Comparison of ENCODE assay signal across 19 cellular contexts in genomic region chr1:201734776-201735175, GRCh38.
"Had no signal": no experiment of that assay in that cellular context is flagged by ENCODE, and none has a peak within 500 bp of the region (broad histone marks: within the 10 kb centered on the region; RNA-seq: fewer than 3 reads in every experiment).

No MANE protein-coding gene starts in this region.

- H3K36me3 Mint-ChIP-seq: activated naive CD4-positive, alpha-beta T cell treated with anti-CD3 and anti-CD28 coated beads, Interleukin-2, amount 50 U/mL, for 24 hours; stimulated activated naive B cell treated with anti-CD40 and anti-IgM and Interleukin-4, amounts not matched to agents 10 μg/mL and 1 μg/mL and 100 μg/mL, for 72 hours; T-cell had no signal

- H3K4me3 Mint-ChIP-seq: activated CD4-positive, alpha-beta T cell treated with anti-CD3 and anti-CD28 coated beads, Interleukin-2, amount 10 ng/mL, durations not matched to agents 7 days and 5 days; activated naive CD4-positive, alpha-beta T cell treated with anti-CD3 and anti-CD28 coated beads, Interleukin-2, amount 50 U/mL, for 24 hours; activated T-cell treated with anti-CD3 and anti-CD28 coated beads, Interleukin-2, amount 50 U/mL, for 72 hours; dendritic cell treated with granulocyte-macrophage colony-stimulating factor and Interleukin-4, amounts not matched to agents 40 ng/mL and 50 ng/mL, for 4 days; effector memory CD8-positive, alpha-beta T cell; stimulated activated naive B cell treated with anti-CD40 and anti-IgM and Interleukin-4, amounts not matched to agents 10 μg/mL and 1 μg/mL and 100 μg/mL, for 72 hours; T-cell had no signal

- H3K9me3 ChIP-seq: esophagus squamous epithelium had no signal

- H3K9ac ChIP-seq: parathyroid adenoma had no signal

- H3K27ac ChIP-seq: parathyroid adenoma had no signal

- H3K4me3 ChIP-seq: esophagus squamous epithelium had no signal

- H3K27me3 ChIP-seq: esophagus squamous epithelium had no signal

- DNase-seq: activated CD4-positive, alpha-beta T cell treated with anti-CD3 and anti-CD28 coated beads, Interleukin-2, amount 10 ng/mL, durations not matched to agents 7 days and 5 days; activated CD8-positive, alpha-beta memory T cell treated with anti-CD3 and anti-CD28 coated beads, Interleukin-2, amount 50 U/mL, for 4 hours; activated gamma-delta T cell; activated T-cell treated with anti-CD3 and anti-CD28 coated beads, Interleukin-2, amount 50 U/mL, for 72 hours; effector memory CD8-positive, alpha-beta T cell; esophagus squamous epithelium; hypothalamus; islet precursor cell; left colon; mammary epithelial cell; stimulated activated naive B cell treated with anti-CD40 and anti-IgM and Interleukin-4, amounts not matched to agents 10 μg/mL and 1 μg/mL and 100 μg/mL, for 72 hours; T-cell; T-helper 9 cell; trophoblast cell had no signal

- H3K9me3 Mint-ChIP-seq: activated CD4-positive, alpha-beta T cell treated with anti-CD3 and anti-CD28 coated beads, Interleukin-2, amount 10 ng/mL, durations not matched to agents 7 days and 5 days; activated naive CD4-positive, alpha-beta T cell treated with anti-CD3 and anti-CD28 coated beads, Interleukin-2, amount 50 U/mL, for 24 hours; activated T-cell treated with anti-CD3 and anti-CD28 coated beads, Interleukin-2, amount 50 U/mL, for 72 hours; dendritic cell treated with granulocyte-macrophage colony-stimulating factor and Interleukin-4, amounts not matched to agents 40 ng/mL and 50 ng/mL, for 4 days; effector memory CD8-positive, alpha-beta T cell; stimulated activated naive B cell treated with anti-CD40 and anti-IgM and Interleukin-4, amounts not matched to agents 10 μg/mL and 1 μg/mL and 100 μg/mL, for 72 hours; T-cell had no signal

- ATAC-seq: activated CD4-positive, CD25-positive, alpha-beta regulatory T cell treated with anti-CD3 and anti-CD28 coated beads, Interleukin-2, amount 50 U/mL, for 24 hours; activated T-cell treated with anti-CD3 and anti-CD28 coated beads, Interleukin-2, amount 50 U/mL, for 72 hours; effector memory CD8-positive, alpha-beta T cell; left colon; SK-N-SH treated with all-trans-retinoic acid at 6 μM for 48 hours; stimulated activated naive B cell treated with anti-CD40 and anti-IgM and Interleukin-4, amounts not matched to agents 10 μg/mL and 1 μg/mL and 100 μg/mL, for 72 hours; T-cell had no signal

- H3K4me1 ChIP-seq: parathyroid adenoma had no signal

- H3K27ac Mint-ChIP-seq: activated CD4-positive, alpha-beta T cell treated with anti-CD3 and anti-CD28 coated beads, Interleukin-2, amount 10 ng/mL, durations not matched to agents 7 days and 5 days; activated naive CD4-positive, alpha-beta T cell treated with anti-CD3 and anti-CD28 coated beads, Interleukin-2, amount 50 U/mL, for 24 hours; activated T-cell treated with anti-CD3 and anti-CD28 coated beads, Interleukin-2, amount 50 U/mL, for 72 hours; effector memory CD8-positive, alpha-beta T cell; stimulated activated naive B cell treated with anti-CD40 and anti-IgM and Interleukin-4, amounts not matched to agents 10 μg/mL and 1 μg/mL and 100 μg/mL, for 72 hours; T-cell had no signal

- H3K36me3 ChIP-seq: esophagus squamous epithelium had no signal
